In the genomic region with DNA sequence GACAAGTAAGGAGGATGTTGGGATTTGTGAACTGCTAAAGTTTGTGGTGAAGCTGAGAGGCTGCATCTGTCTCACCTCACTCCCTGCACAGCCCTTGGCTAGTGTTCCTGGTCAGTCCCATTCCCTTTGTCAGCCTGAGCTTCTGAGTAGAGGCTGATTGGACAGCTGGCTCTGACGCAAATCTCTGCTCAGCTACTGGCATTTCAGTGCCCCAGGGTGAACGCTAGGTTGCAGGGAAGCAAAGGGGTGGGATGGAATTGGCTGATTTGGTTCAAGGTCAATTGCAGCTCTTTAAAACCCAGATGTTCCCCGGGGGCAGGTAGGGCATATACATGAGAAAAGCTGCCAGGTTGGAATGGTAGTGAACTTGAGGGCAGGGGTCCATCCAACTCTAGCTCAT, we compare ENCODE assay signal across 1 cellular context.
TF ChIP-seq lines count a peak whose summit lies in the region.

No MANE protein-coding gene starts in this region.

TF ChIP-seq in GM23338, 12 proteins besides CTCF, POLR2A, EP300 and RAD21 (continued from another document):
- TF ChIP-seq, protein P1, sequence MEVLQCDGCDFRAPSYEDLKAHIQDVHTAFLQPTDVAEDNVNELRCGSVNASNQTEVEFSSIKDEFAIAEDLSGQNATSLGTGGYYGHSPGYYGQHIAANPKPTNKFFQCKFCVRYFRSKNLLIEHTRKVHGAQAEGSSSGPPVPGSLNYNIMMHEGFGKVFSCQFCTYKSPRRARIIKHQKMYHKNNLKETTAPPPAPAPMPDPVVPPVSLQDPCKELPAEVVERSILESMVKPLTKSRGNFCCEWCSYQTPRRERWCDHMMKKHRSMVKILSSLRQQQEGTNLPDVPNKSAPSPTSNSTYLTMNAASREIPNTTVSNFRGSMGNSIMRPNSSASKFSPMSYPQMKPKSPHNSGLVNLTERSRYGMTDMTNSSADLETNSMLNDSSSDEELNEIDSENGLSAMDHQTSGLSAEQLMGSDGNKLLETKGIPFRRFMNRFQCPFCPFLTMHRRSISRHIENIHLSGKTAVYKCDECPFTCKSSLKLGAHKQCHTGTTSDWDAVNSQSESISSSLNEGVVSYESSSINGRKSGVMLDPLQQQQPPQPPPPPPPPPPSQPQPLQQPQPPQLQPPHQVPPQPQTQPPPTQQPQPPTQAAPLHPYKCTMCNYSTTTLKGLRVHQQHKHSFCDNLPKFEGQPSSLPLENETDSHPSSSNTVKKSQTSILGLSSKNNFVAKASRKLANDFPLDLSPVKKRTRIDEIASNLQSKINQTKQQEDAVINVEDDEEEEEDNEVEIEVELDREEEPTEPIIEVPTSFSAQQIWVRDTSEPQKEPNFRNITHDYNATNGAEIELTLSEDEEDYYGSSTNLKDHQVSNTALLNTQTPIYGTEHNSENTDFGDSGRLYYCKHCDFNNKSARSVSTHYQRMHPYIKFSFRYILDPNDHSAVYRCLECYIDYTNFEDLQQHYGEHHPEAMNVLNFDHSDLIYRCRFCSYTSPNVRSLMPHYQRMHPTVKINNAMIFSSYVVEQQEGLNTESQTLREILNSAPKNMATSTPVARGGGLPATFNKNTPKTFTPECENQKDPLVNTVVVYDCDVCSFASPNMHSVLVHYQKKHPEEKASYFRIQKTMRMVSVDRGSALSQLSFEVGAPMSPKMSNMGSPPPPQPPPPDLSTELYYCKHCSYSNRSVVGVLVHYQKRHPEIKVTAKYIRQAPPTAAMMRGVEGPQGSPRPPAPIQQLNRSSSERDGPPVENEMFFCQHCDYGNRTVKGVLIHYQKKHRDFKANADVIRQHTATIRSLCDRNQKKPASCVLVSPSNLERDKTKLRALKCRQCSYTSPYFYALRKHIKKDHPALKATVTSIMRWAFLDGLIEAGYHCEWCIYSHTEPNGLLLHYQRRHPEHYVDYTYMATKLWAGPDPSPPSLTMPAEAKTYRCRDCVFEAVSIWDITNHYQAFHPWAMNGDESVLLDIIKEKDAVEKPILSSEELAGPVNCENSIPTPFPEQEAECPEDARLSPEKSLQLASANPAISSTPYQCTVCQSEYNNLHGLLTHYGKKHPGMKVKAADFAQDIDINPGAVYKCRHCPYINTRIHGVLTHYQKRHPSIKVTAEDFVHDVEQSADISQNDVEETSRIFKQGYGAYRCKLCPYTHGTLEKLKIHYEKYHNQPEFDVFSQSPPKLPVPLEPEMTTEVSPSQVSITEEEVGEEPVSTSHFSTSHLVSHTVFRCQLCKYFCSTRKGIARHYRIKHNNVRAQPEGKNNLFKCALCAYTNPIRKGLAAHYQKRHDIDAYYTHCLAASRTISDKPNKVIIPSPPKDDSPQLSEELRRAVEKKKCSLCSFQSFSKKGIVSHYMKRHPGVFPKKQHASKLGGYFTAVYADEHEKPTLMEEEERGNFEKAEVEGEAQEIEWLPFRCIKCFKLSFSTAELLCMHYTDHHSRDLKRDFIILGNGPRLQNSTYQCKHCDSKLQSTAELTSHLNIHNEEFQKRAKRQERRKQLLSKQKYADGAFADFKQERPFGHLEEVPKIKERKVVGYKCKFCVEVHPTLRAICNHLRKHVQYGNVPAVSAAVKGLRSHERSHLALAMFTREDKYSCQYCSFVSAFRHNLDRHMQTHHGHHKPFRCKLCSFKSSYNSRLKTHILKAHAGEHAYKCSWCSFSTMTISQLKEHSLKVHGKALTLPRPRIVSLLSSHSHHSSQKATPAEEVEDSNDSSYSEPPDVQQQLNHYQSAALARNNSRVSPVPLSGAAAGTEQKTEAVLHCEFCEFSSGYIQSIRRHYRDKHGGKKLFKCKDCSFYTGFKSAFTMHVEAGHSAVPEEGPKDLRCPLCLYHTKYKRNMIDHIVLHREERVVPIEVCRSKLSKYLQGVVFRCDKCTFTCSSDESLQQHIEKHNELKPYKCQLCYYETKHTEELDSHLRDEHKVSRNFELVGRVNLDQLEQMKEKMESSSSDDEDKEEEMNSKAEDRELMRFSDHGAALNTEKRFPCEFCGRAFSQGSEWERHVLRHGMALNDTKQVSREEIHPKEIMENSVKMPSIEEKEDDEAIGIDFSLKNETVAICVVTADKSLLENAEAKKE (CRISPR knock-in tag; IDR thresholded peaks at IDR 0.05), result 0 out of 2 replicates have a peak, but pooled peaks have one; percentile 43
- TF ChIP-seq EZH2 (IDR thresholded peaks at IDR 0.05; ENCODE audit: low read depth, unreplicated experiment) (no peak), CREB1 (CRISPR knock-in tag; IDR thresholded peaks at IDR 0.05; ENCODE audit: low read depth) (peak; percentile 81), POLR2AphosphoS5 (IDR thresholded peaks at IDR 0.05; ENCODE audit: low read depth) (0 out of 2 replicates have a peak, but pooled peaks have one; percentile 28), ZNF331 (CRISPR knock-in tag; IDR thresholded peaks at IDR 0.05; ENCODE audit: low read depth) (no peak), ZNF114 (CRISPR knock-in tag; IDR thresholded peaks at IDR 0.05) (no peak)
- TF ChIP-seq, protein P2, sequence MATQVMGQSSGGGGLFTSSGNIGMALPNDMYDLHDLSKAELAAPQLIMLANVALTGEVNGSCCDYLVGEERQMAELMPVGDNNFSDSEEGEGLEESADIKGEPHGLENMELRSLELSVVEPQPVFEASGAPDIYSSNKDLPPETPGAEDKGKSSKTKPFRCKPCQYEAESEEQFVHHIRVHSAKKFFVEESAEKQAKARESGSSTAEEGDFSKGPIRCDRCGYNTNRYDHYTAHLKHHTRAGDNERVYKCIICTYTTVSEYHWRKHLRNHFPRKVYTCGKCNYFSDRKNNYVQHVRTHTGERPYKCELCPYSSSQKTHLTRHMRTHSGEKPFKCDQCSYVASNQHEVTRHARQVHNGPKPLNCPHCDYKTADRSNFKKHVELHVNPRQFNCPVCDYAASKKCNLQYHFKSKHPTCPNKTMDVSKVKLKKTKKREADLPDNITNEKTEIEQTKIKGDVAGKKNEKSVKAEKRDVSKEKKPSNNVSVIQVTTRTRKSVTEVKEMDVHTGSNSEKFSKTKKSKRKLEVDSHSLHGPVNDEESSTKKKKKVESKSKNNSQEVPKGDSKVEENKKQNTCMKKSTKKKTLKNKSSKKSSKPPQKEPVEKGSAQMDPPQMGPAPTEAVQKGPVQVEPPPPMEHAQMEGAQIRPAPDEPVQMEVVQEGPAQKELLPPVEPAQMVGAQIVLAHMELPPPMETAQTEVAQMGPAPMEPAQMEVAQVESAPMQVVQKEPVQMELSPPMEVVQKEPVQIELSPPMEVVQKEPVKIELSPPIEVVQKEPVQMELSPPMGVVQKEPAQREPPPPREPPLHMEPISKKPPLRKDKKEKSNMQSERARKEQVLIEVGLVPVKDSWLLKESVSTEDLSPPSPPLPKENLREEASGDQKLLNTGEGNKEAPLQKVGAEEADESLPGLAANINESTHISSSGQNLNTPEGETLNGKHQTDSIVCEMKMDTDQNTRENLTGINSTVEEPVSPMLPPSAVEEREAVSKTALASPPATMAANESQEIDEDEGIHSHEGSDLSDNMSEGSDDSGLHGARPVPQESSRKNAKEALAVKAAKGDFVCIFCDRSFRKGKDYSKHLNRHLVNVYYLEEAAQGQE (IDR thresholded peaks at IDR 0.05; ENCODE audit: unreplicated experiment), result no peak
